Comparison of ENCODE assay signal across 29 cellular contexts in genomic region chr4:98671131-98671530, GRCh38.
"Had no signal": no experiment of that assay in that cellular context is flagged by ENCODE, and none has a peak within 500 bp of the region (broad histone marks: within the 10 kb centered on the region; RNA-seq: fewer than 3 reads in every experiment).

No MANE protein-coding gene starts in this region.

- H3K27me3 Mint-ChIP-seq: activated CD8-positive, alpha-beta T cell treated with anti-CD3 and anti-CD28 coated beads for 36 hours; activated T-helper 17 cell treated with anti-CD3 and anti-CD28 coated beads, Interleukin-2, amount 50 U/mL, for 72 hours had no signal

- H3K27ac ChIP-seq: adrenal gland, ascending aorta, breast epithelium, cardiac muscle cell, colonic mucosa, foreskin keratinocyte, gastrocnemius medialis, heart left ventricle had no signal

- H3K4me3 ChIP-seq: adrenal gland, ascending aorta, breast epithelium, cardiac muscle cell, colonic mucosa, gastrocnemius medialis, heart left ventricle had no signal

- DNase-seq: activated B cell treated with CpG ODN at 0.5 μM for 24 hours; activated CD4-positive, alpha-beta T cell treated with anti-CD3 and anti-CD28 coated beads for 48 hours; activated CD4-positive, alpha-beta T cell treated with anti-CD3 and anti-CD28 coated beads, Interleukin-2, amount 50 U/mL, for 1 hour; activated CD4-positive, alpha-beta T cell treated with anti-CD3 and anti-CD28 coated beads, Interleukin-2, amount 50 U/mL, for 48 hours; activated CD8-positive, alpha-beta memory T cell treated with anti-CD3 and anti-CD28 coated beads for 24 hours; activated CD8-positive, alpha-beta T cell treated with anti-CD3 and anti-CD28 coated beads for 36 hours; activated effector memory CD4-positive, alpha-beta T cell treated with Interleukin-2 at 50 U/mL for 16 hours; activated gamma-delta T cell treated with Interleukin-2 at 50 U/mL for 16 hours; activated naive CD4-positive, alpha-beta T cell treated with anti-CD3 and anti-CD28 coated beads, Interleukin-2, amount 50 U/mL, for 16 hours; activated naive CD4-positive, alpha-beta T cell treated with Interleukin-2 at 50 U/mL for 16 hours; activated T-cell treated with anti-CD3 and anti-CD28 coated beads, Interleukin-2, amount 50 U/mL, for 4 hours; adrenal gland; amygdala; central memory CD4-positive, alpha-beta T cell; cerebellar nuclear complex; colonic mucosa; effector CD8-positive, alpha-beta T cell; foreskin keratinocyte; gastrocnemius medialis; glutamatergic neuron; heart left ventricle; T-helper 2 cell had no signal

- H3K4me1 Mint-ChIP-seq: activated T-helper 17 cell treated with anti-CD3 and anti-CD28 coated beads, Interleukin-2, amount 50 U/mL, for 72 hours; brain had no signal

- H3K4me1 ChIP-seq: adrenal gland, ascending aorta, breast epithelium, colonic mucosa, foreskin keratinocyte, gastrocnemius medialis, heart left ventricle had no signal

- ATAC-seq: activated CD4-positive, CD25-positive, alpha-beta regulatory T cell treated with anti-CD3 and anti-CD28 coated beads, Interleukin-2, amount 50 U/mL, for 24 hours; activated CD8-positive, alpha-beta T cell treated with anti-CD3 and anti-CD28 coated beads for 36 hours; esophagus mucosa; foreskin keratinocyte; gastrocnemius medialis; heart left ventricle had no signal

- H3K9me3 Mint-ChIP-seq: activated B cell treated with CpG ODN at 0.5 μM for 24 hours; activated CD8-positive, alpha-beta T cell treated with anti-CD3 and anti-CD28 coated beads for 36 hours; activated T-cell treated with anti-CD3 and anti-CD28 coated beads, Interleukin-2, amount 50 U/mL, for 4 hours; activated T-helper 17 cell treated with anti-CD3 and anti-CD28 coated beads, Interleukin-2, amount 50 U/mL, for 72 hours had no signal

- H3K27me3 ChIP-seq: adrenal gland, ascending aorta, breast epithelium, cardiac muscle cell, colonic mucosa, gastrocnemius medialis, heart left ventricle had no signal

- H3K4me3 Mint-ChIP-seq: activated B cell treated with CpG ODN at 0.5 μM for 24 hours; activated CD8-positive, alpha-beta T cell treated with anti-CD3 and anti-CD28 coated beads for 36 hours; activated T-cell treated with anti-CD3 and anti-CD28 coated beads, Interleukin-2, amount 50 U/mL, for 4 hours; activated T-helper 17 cell treated with anti-CD3 and anti-CD28 coated beads, Interleukin-2, amount 50 U/mL, for 72 hours; brain had no signal

- H3K36me3 ChIP-seq: adrenal gland, ascending aorta, breast epithelium, cardiac muscle cell, colonic mucosa, gastrocnemius medialis, heart left ventricle had no signal

- H3K27ac Mint-ChIP-seq: activated B cell treated with CpG ODN at 0.5 μM for 24 hours; activated CD8-positive, alpha-beta T cell treated with anti-CD3 and anti-CD28 coated beads for 36 hours; activated T-helper 17 cell treated with anti-CD3 and anti-CD28 coated beads, Interleukin-2, amount 50 U/mL, for 72 hours; brain had no signal

- H3K36me3 Mint-ChIP-seq: brain had no signal

- H3K9me3 ChIP-seq: adrenal gland, ascending aorta, breast epithelium, colonic mucosa, gastrocnemius medialis, heart left ventricle had no signal
